In genomic region chr13:41310963-41311606, GRCh38 we compare ENCODE assay signal across 7 cellular contexts.
DNase-seq lines count a peak whose midpoint lies in the region; ATAC-seq lines count a peak whose summit lies in the region.

TSS of gene NAA16 (plus strand) at chr13:41311267. CDS start at chr13:41311529, 262 bp downstream.

- ATAC-seq in GM18508 (IDR thresholded peaks at IDR 0.05; ENCODE audit: insufficient read depth, unreplicated experiment) (peak; percentile 42), HG02973 (IDR thresholded peaks at IDR 0.05; ENCODE audit: unreplicated experiment) (peak; percentile 50)

- DNase-seq in NCI-H2081 (lab: John Stamatoyannopoulos, UW) (peak; percentile 87 to 88), T-helper 9 cell (peak; percentile 93), astrocyte of the hippocampus (ENCODE audit: low read depth, low spot score) (peak; percentile 98), hippocampal formation (lab: John Stamatoyannopoulos, UW) (peak; percentile 72 to 88), retina (peak; percentile 97)

Comparison
In these comparisons a context has a peak if more than half of its experiments do, and no peak if none do; other contexts are left out.
1. Peak in every context shown above with its lines: DNase-seq and ATAC-seq.